8 cellular contexts compared by ENCODE assay signal in the genomic region with DNA sequence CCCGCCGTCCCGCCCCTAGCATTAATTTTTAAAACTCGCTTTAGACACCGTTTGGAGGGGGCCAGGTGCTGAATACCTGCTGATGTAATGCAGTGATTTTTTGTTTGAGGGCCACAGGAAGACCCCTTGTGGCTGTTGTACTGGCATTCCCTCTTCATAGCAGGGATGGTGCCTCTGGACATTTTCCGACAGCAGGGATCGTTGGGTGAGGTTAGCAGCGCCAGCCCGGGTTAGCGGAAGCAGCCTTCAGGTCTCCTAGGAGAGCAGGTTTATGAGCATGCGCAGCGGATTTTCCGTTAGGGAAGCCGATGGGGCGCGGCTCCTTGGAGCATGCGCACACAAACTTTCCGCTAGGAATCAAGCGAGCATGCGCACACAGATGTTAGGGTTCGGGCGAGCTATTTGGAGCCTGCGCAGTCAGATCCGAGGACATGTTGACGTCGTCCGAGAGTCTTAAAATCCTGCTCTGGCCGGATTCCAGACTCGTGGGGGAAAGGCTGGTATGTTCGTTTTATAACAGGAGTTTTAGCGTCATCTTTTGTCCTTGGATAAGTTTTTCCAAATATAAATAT. TPM values are rescaled to one million over a fixed set of nuclear protein-coding genes. Genes with fewer than 3 reads are reported as not detected.
DNase-seq lines count a peak whose midpoint lies in the region; ATAC-seq and TF ChIP-seq lines count a peak whose summit lies in the region.

No MANE protein-coding gene starts in this region.

- H3K4me1 Mint-ChIP-seq in HFFc6 (ENCODE audit: low read depth): peaks cover 6% of the 10 kb centered on the region

- H3K36me3 ChIP-seq in GM06990 (ENCODE audit: control insufficient read depth, insufficient read depth, low read length) (peaks cover 1% of the 10 kb centered on the region; the same call in 1 of the 2 replicates), iPS-15b (ENCODE audit: control insufficient read depth, insufficient read depth, low read length) (no peaks in the 10 kb centered on the region), gastrocnemius medialis (peaks cover 0 to 14% of the 10 kb centered on the region in 2 donors)

- H3K4me3 Mint-ChIP-seq in HFFc6: peak overlapping the region; percentile 94

- H3K4me1 ChIP-seq in iPS-15b (ENCODE audit: control insufficient read depth, insufficient read depth, low read length) (no peaks in the 10 kb centered on the region), gastrocnemius medialis (peaks cover 4 to 7% of the 10 kb centered on the region in 2 donors)

- H3K27ac Mint-ChIP-seq in HFFc6: peak overlapping the region; percentile 96

- ATAC-seq in gastrocnemius medialis: peak; percentile 99 to 100

- TF ChIP-seq POLR2A in gastrocnemius medialis (IDR thresholded peaks at IDR 0.05): peak; percentile 21 to 36

- peak overlapping the region; percentile 61 for H3K9ac ChIP-seq in iPS-15b (ENCODE audit: low read depth, low read length)

- in situ Hi-C loops in T47D (cut with HindIII; ENCODE audit: low pct_unique_long_range_greater_than_20kb, low sequenced_read_pairs): no loop called here
- in situ Hi-C loops in gastrocnemius medialis (cut with MboI; ENCODE audit: low sequenced_read_pairs in 4 of 4): no loop called here

- H3K36me3 Mint-ChIP-seq in HFFc6 (ENCODE audit: low read depth): peaks cover 18% of the 10 kb centered on the region

- H3K9me3 ChIP-seq in iPS-15b (ENCODE audit: control insufficient read depth, insufficient read depth, low read length) (no peaks in the 10 kb centered on the region), gastrocnemius medialis (no peaks in the 10 kb centered on the region)

- DNase-seq in GM06990 (ENCODE audit: extremely low read depth, insufficient read length): peak; percentile 92
- DNase-seq in HFFc6: peak; percentile 97
- DNase-seq in NCI-H1417 treated with DMSO at 0.1 percent for 48 hours (lab: John Stamatoyannopoulos, UW): peak; percentile 72
- DNase-seq in UCSD-AML1 (lab: John Stamatoyannopoulos, UW; ENCODE audit: unreplicated experiment): peak; percentile 96
- DNase-seq in T47D (ENCODE audit: low read depth in 1 of 2, low spot score in 1 of 2): peak; percentile 81 to 97
- DNase-seq in gastrocnemius medialis: peak; percentile 85 to 93
- no peak for DNase-seq in NCI-H2196 treated with DMSO at 0.1 percent for 48 hours (lab: John Stamatoyannopoulos, UW; ENCODE audit: unreplicated experiment)

- no peak for TF ChIP-seq CTCF in GM06990 (IDR thresholded peaks at IDR 0.05; ENCODE audit: insufficient read depth, low read length, poor library complexity, severe bottlenecking)
- TF ChIP-seq CTCF in HFFc6 (IDR thresholded peaks at IDR 0.05): peak; percentile 17; the same call in 1 of the 2 replicates
- TF ChIP-seq CTCF in gastrocnemius medialis (IDR thresholded peaks at IDR 0.05 in 4 of 5, conservative IDR thresholded peaks at IDR 0.05 in 1 of 5): no peak

- peaks cover 4% of the 10 kb centered on the region for H3K9me3 Mint-ChIP-seq in HFFc6

- H3K4me3 ChIP-seq in GM06990 (replicated peaks; ENCODE audit: low read depth, low read length) (peak overlapping the region; percentile 73), iPS-15b (ENCODE audit: low read depth, low read length) (peak overlapping the region; percentile 66), gastrocnemius medialis (peak overlapping the region; percentile 53 to 75 (median 67))

- intact Hi-C loops in gastrocnemius medialis (cut with DNase I; ENCODE audit: low total_unique reads): loop anchor here (1.0 to 10.0 kb wide), 2 partner anchors 33 to 530 kb away; no protein-coding TSS in a partner anchor

- peaks cover 2% of the 10 kb centered on the region; the same call in 1 of the 2 replicates for H3K27me3 Mint-ChIP-seq in HFFc6 (ENCODE audit: insufficient read depth)

- H3K27me3 ChIP-seq in GM06990 (replicated peaks; ENCODE audit: control insufficient read depth, insufficient read depth, low read length): no peaks in the 10 kb centered on the region
- no peaks in the 10 kb centered on the region for H3K27me3 ChIP-seq in iPS-15b (ENCODE audit: control insufficient read depth, insufficient read depth, low read length)
- H3K27me3 ChIP-seq in gastrocnemius medialis: no peaks in the 10 kb centered on the region

- H3K27ac ChIP-seq in gastrocnemius medialis: peak overlapping the region; percentile 69 to 85 (median 73)

RNA-seq across cellular contexts. Expression of a gene that starts 17.2 kb away (rescaled TPM):
- 10 to 100 TPM; 13.5 to 23.0 (median 20.7) TPM for total RNA-seq in HFFc6 (2021; fragmentation: NEBNext Ultra II Directional; extraction: Animal tissue kit (Norgen Biotek cat#: 25700))
- total RNA-seq in gastrocnemius medialis: 10 to 100 TPM in 2 of 4 donors, 1 to 10 TPM in 2; 6.6 to 19.2 (median 8.4) TPM
